ENCODE assay signal across 1 cellular context in the genomic region with DNA sequence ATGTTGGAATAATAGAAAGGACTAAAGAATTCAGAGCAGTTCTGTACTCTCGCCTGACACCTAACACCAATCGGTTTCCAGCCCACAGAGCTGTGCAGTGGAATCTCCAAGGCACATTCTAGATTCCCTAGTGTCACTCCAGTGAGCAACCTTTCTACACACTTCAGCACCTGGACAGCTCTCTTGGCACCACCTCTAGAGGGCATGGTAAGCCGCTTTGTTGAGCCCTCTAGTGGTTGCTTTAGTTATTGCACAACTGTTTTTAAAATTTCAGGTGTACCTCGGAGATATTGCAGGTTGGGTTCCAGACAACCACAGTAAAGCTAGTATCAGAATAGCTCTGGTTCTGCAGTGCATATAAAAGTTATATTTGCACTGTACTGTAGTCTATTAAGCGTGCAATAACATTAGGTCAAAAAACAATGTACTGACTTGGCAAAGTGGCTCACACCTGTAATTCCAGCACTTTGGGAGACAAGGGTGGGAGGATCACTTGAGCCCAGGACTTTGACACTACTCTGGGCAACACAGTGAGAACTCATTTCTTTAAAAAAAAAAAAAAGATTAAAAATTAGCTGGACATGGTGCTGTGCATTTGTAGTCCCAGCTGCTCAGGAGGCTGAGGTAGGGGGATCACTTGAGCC.
TF ChIP-seq lines count a peak whose summit lies in the region.

No MANE protein-coding gene starts in this region.

TF ChIP-seq in HepG2, 621 proteins besides CTCF, POLR2A, EP300 and RAD21 (continued from another document and continues in another):
- TF ChIP-seq, protein P1, sequence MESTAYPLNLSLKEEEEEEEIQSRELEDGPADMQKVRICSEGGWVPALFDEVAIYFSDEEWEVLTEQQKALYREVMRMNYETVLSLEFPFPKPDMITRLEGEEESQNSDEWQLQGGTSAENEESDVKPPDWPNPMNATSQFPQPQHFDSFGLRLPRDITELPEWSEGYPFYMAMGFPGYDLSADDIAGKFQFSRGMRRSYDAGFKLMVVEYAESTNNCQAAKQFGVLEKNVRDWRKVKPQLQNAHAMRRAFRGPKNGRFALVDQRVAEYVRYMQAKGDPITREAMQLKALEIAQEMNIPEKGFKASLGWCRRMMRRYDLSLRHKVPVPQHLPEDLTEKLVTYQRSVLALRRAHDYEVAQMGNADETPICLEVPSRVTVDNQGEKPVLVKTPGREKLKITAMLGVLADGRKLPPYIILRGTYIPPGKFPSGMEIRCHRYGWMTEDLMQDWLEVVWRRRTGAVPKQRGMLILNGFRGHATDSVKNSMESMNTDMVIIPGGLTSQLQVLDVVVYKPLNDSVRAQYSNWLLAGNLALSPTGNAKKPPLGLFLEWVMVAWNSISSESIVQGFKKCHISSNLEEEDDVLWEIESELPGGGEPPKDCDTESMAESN (CRISPR knock-in tag; conservative IDR thresholded peaks at IDR 0.05), result peak; percentile 85
- TF ChIP-seq, protein P2, sequence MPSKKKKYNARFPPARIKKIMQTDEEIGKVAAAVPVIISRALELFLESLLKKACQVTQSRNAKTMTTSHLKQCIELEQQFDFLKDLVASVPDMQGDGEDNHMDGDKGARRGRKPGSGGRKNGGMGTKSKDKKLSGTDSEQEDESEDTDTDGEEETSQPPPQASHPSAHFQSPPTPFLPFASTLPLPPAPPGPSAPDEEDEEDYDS (CRISPR knock-in tag; IDR thresholded peaks at IDR 0.05), result peak; percentile 50; the same call in 1 of the 2 replicates
- TF ChIP-seq ZMYM3 (CRISPR knock-in tag; IDR thresholded peaks at IDR 0.05) (peak; percentile 18; the same call in 1 of the 2 replicates), KLF15 (CRISPR knock-in tag; IDR thresholded peaks at IDR 0.05; ENCODE audit: borderline replicate concordance) (peak; percentile 86; the same call in 1 of the 2 replicates), ZNF383 (CRISPR knock-in tag; IDR thresholded peaks at IDR 0.05; ENCODE audit: borderline replicate concordance) (no peak), SPEN (CRISPR knock-in tag; IDR thresholded peaks at IDR 0.05; ENCODE audit: low read depth) (peak; percentile 81), ZNF616 (CRISPR knock-in tag; IDR thresholded peaks at IDR 0.05; ENCODE audit: low read depth) (no peak), SOX6 (IDR thresholded peaks at IDR 0.05) (no peak), SOX6 (CRISPR knock-in tag; IDR thresholded peaks at IDR 0.05) (peak; percentile 49; the same call in 1 of the 2 replicates), NCOA2 (CRISPR knock-in tag; IDR thresholded peaks at IDR 0.05) (peak; percentile 71; the same call in 1 of the 2 replicates), TBL1XR1 (IDR thresholded peaks at IDR 0.05; ENCODE audit: borderline replicate concordance, low read length, partially characterized antibody) (peak; percentile 55), ZC3H13 (CRISPR knock-in tag; IDR thresholded peaks at IDR 0.05) (peak; percentile 71; the same call in 1 of the 2 replicates), ZMAT3 (CRISPR knock-in tag; conservative IDR thresholded peaks at IDR 0.05) (peak; percentile 93), ZNF317 (CRISPR knock-in tag; IDR thresholded peaks at IDR 0.05) (peak; percentile 81), ZFAT (CRISPR knock-in tag; conservative IDR thresholded peaks at IDR 0.05) (no peak), SRSF4 (IDR thresholded peaks at IDR 0.05; ENCODE audit: low read depth, low read length, poor library complexity, severe bottlenecking) (no peak), ZBTB3 (CRISPR knock-in tag; IDR thresholded peaks at IDR 0.05; ENCODE audit: borderline replicate concordance, low read depth) (peak; percentile 72; the same call in 1 of the 2 replicates), CC2D1A (CRISPR knock-in tag; IDR thresholded peaks at IDR 0.05) (peak; percentile 94; the same call in 1 of the 2 replicates), SIX1 (CRISPR knock-in tag; IDR thresholded peaks at IDR 0.05; ENCODE audit: borderline replicate concordance) (peak; percentile 79), ZNF337 (CRISPR knock-in tag; IDR thresholded peaks at IDR 0.05; ENCODE audit: borderline replicate concordance, low read depth) (peak; percentile 49; the same call in 1 of the 2 replicates), TP53 (CRISPR knock-in tag; conservative IDR thresholded peaks at IDR 0.05) (no peak), TAF15 (IDR thresholded peaks at IDR 0.05; ENCODE audit: low read depth, low read length, poor library complexity, severe bottlenecking) (no peak), KLF11 (CRISPR knock-in tag; IDR thresholded peaks at IDR 0.05) (peak; percentile 99), ELF1 (CRISPR knock-in tag; IDR thresholded peaks at IDR 0.05) (0 out of 2 replicates have a peak, but pooled peaks have one; percentile 47), ATM (IDR thresholded peaks at IDR 0.05; ENCODE audit: borderline replicate concordance) (no peak), GABPA (IDR thresholded peaks at IDR 0.05; ENCODE audit: low read depth, low read length) (no peak), GABPA (CRISPR knock-in tag; IDR thresholded peaks at IDR 0.05; ENCODE audit: low read depth) (peak; percentile 17; the same call in 1 of the 2 replicates), ZNF253 (CRISPR knock-in tag; IDR thresholded peaks at IDR 0.05; ENCODE audit: borderline replicate concordance) (no peak), RORA (CRISPR knock-in tag; IDR thresholded peaks at IDR 0.05) (0 out of 2 replicates have a peak, but pooled peaks have one; percentile 60), ZSCAN9 (CRISPR knock-in tag; IDR thresholded peaks at IDR 0.05; ENCODE audit: borderline replicate concordance) (peak; percentile 99), ATAD3A (CRISPR knock-in tag; IDR thresholded peaks at IDR 0.05) (peak; percentile 85; the same call in 1 of the 2 replicates), KDM5A (IDR thresholded peaks at IDR 0.05; ENCODE audit: borderline replicate concordance, low read length) (no peak)
- TF ChIP-seq, protein P3, sequence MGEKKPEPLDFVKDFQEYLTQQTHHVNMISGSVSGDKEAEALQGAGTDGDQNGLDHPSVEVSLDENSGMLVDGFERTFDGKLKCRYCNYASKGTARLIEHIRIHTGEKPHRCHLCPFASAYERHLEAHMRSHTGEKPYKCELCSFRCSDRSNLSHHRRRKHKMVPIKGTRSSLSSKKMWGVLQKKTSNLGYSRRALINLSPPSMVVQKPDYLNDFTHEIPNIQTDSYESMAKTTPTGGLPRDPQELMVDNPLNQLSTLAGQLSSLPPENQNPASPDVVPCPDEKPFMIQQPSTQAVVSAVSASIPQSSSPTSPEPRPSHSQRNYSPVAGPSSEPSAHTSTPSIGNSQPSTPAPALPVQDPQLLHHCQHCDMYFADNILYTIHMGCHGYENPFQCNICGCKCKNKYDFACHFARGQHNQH (CRISPR knock-in tag; IDR thresholded peaks at IDR 0.05), result peak; percentile 78; the same call in 1 of the 2 replicates
- TF ChIP-seq, protein P4, sequence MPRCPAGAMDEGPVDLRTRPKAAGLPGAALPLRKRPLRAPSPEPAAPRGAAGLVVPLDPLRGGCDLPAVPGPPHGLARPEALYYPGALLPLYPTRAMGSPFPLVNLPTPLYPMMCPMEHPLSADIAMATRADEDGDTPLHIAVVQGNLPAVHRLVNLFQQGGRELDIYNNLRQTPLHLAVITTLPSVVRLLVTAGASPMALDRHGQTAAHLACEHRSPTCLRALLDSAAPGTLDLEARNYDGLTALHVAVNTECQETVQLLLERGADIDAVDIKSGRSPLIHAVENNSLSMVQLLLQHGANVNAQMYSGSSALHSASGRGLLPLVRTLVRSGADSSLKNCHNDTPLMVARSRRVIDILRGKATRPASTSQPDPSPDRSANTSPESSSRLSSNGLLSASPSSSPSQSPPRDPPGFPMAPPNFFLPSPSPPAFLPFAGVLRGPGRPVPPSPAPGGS (CRISPR knock-in tag; IDR thresholded peaks at IDR 0.05), result peak; percentile 53; the same call in 1 of the 2 replicates
- TF ChIP-seq, protein P5, sequence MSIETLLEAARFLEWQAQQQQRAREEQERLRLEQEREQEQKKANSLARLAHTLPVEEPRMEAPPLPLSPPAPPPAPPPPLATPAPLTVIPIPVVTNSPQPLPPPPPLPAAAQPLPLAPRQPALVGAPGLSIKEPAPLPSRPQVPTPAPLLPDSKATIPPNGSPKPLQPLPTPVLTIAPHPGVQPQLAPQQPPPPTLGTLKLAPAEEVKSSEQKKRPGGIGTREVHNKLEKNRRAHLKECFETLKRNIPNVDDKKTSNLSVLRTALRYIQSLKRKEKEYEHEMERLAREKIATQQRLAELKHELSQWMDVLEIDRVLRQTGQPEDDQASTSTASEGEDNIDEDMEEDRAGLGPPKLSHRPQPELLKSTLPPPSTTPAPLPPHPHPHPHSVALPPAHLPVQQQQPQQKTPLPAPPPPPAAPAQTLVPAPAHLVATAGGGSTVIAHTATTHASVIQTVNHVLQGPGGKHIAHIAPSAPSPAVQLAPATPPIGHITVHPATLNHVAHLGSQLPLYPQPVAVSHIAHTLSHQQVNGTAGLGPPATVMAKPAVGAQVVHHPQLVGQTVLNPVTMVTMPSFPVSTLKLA (IDR thresholded peaks at IDR 0.05), result no peak
- TF ChIP-seq, protein P6, sequence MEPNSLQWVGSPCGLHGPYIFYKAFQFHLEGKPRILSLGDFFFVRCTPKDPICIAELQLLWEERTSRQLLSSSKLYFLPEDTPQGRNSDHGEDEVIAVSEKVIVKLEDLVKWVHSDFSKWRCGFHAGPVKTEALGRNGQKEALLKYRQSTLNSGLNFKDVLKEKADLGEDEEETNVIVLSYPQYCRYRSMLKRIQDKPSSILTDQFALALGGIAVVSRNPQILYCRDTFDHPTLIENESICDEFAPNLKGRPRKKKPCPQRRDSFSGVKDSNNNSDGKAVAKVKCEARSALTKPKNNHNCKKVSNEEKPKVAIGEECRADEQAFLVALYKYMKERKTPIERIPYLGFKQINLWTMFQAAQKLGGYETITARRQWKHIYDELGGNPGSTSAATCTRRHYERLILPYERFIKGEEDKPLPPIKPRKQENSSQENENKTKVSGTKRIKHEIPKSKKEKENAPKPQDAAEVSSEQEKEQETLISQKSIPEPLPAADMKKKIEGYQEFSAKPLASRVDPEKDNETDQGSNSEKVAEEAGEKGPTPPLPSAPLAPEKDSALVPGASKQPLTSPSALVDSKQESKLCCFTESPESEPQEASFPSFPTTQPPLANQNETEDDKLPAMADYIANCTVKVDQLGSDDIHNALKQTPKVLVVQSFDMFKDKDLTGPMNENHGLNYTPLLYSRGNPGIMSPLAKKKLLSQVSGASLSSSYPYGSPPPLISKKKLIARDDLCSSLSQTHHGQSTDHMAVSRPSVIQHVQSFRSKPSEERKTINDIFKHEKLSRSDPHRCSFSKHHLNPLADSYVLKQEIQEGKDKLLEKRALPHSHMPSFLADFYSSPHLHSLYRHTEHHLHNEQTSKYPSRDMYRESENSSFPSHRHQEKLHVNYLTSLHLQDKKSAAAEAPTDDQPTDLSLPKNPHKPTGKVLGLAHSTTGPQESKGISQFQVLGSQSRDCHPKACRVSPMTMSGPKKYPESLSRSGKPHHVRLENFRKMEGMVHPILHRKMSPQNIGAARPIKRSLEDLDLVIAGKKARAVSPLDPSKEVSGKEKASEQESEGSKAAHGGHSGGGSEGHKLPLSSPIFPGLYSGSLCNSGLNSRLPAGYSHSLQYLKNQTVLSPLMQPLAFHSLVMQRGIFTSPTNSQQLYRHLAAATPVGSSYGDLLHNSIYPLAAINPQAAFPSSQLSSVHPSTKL (CRISPR knock-in tag; IDR thresholded peaks at IDR 0.05), result peak; percentile 83
- TF ChIP-seq, protein P7, sequence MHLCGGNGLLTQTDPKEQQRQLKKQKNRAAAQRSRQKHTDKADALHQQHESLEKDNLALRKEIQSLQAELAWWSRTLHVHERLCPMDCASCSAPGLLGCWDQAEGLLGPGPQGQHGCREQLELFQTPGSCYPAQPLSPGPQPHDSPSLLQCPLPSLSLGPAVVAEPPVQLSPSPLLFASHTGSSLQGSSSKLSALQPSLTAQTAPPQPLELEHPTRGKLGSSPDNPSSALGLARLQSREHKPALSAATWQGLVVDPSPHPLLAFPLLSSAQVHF (CRISPR knock-in tag; IDR thresholded peaks at IDR 0.05), result 0 out of 2 replicates have a peak, but pooled peaks have one; percentile 59
- TF ChIP-seq, protein P8, sequence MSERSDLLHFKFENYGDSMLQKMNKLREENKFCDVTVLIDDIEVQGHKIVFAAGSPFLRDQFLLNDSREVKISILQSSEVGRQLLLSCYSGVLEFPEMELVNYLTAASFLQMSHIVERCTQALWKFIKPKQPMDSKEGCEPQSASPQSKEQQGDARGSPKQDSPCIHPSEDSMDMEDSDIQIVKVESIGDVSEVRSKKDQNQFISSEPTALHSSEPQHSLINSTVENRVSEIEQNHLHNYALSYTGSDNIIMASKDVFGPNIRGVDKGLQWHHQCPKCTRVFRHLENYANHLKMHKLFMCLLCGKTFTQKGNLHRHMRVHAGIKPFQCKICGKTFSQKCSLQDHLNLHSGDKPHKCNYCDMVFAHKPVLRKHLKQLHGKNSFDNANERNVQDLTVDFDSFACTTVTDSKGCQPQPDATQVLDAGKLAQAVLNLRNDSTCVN (CRISPR knock-in tag; IDR thresholded peaks at IDR 0.05; ENCODE audit: borderline replicate concordance), result peak; percentile 85
- TF ChIP-seq, protein P9, sequence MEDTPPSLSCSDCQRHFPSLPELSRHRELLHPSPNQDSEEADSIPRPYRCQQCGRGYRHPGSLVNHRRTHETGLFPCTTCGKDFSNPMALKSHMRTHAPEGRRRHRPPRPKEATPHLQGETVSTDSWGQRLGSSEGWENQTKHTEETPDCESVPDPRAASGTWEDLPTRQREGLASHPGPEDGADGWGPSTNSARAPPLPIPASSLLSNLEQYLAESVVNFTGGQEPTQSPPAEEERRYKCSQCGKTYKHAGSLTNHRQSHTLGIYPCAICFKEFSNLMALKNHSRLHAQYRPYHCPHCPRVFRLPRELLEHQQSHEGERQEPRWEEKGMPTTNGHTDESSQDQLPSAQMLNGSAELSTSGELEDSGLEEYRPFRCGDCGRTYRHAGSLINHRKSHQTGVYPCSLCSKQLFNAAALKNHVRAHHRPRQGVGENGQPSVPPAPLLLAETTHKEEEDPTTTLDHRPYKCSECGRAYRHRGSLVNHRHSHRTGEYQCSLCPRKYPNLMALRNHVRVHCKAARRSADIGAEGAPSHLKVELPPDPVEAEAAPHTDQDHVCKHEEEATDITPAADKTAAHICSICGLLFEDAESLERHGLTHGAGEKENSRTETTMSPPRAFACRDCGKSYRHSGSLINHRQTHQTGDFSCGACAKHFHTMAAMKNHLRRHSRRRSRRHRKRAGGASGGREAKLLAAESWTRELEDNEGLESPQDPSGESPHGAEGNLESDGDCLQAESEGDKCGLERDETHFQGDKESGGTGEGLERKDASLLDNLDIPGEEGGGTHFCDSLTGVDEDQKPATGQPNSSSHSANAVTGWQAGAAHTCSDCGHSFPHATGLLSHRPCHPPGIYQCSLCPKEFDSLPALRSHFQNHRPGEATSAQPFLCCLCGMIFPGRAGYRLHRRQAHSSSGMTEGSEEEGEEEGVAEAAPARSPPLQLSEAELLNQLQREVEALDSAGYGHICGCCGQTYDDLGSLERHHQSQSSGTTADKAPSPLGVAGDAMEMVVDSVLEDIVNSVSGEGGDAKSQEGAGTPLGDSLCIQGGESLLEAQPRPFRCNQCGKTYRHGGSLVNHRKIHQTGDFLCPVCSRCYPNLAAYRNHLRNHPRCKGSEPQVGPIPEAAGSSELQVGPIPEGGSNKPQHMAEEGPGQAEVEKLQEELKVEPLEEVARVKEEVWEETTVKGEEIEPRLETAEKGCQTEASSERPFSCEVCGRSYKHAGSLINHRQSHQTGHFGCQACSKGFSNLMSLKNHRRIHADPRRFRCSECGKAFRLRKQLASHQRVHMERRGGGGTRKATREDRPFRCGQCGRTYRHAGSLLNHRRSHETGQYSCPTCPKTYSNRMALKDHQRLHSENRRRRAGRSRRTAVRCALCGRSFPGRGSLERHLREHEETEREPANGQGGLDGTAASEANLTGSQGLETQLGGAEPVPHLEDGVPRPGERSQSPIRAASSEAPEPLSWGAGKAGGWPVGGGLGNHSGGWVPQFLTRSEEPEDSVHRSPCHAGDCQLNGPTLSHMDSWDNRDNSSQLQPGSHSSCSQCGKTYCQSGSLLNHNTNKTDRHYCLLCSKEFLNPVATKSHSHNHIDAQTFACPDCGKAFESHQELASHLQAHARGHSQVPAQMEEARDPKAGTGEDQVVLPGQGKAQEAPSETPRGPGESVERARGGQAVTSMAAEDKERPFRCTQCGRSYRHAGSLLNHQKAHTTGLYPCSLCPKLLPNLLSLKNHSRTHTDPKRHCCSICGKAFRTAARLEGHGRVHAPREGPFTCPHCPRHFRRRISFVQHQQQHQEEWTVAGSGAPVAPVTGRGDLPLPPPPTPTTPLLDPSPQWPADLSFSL (CRISPR knock-in tag; IDR thresholded peaks at IDR 0.05), result no peak
